Comparison of ENCODE assay signal across 8 cellular contexts in genomic region chr10:12264204-12264908, GRCh38.
DNase-seq lines count a peak whose midpoint lies in the region; ATAC-seq and TF ChIP-seq lines count a peak whose summit lies in the region.

No MANE protein-coding gene starts in this region.

- no peak overlapping the region for H3K4me3 ChIP-seq in lower leg skin (ENCODE audit: low read depth, poor library complexity, severe bottlenecking)

- peak in 1 of 3 donors; percentile 38 for TF ChIP-seq CTCF in lower leg skin (IDR thresholded peaks at IDR 0.05)

- H3K4me1 Mint-ChIP-seq in activated CD4-positive, alpha-beta T cell treated with anti-CD3 and anti-CD28 coated beads, Interleukin-2, amount 10 ng/mL, durations not matched to agents 7 days and 5 days: peaks cover 26% of the 10 kb centered on the region

- no peaks in the 10 kb centered on the region for H3K27me3 Mint-ChIP-seq in activated CD4-positive, alpha-beta T cell treated with anti-CD3 and anti-CD28 coated beads, Interleukin-2, amount 10 ng/mL, durations not matched to agents 7 days and 5 days

- no peak for TF ChIP-seq POLR2A in lower leg skin (IDR thresholded peaks at IDR 0.05)

- H3K9me3 Mint-ChIP-seq in activated CD4-positive, alpha-beta T cell treated with anti-CD3 and anti-CD28 coated beads, Interleukin-2, amount 10 ng/mL, durations not matched to agents 7 days and 5 days: no peaks in the 10 kb centered on the region

- DNase-seq in Ammon's horn (ENCODE audit: low spot score) (peak; percentile 83), NCI-H345 (lab: John Stamatoyannopoulos, UW) (peak; percentile 78), dedifferentiated amniotic fluid mesenchymal stem cell (ENCODE audit: extremely low spot score) (peak; percentile 61), lower leg skin (ENCODE audit: low spot score in 2 of 2) (peak; percentile 62 to 95)
- DNase-seq in activated CD4-positive, alpha-beta T cell treated with anti-CD3 and anti-CD28 coated beads, Interleukin-2, amount 10 ng/mL, durations not matched to agents 7 days and 5 days: peak; percentile 64
- peak; percentile 62 to 71 for DNase-seq in stimulated activated CD4-positive, alpha-beta T cell treated with anti-CD3 and anti-CD28 coated beads, Interleukin-4, amount 100 ng/mL, for 4 hours

- 22 to 24% methylated on average over 30 of the region's 30 CpGs for WGBS in lower leg skin, 2 donors

- H3K36me3 Mint-ChIP-seq in activated CD4-positive, alpha-beta T cell treated with anti-CD3 and anti-CD28 coated beads, Interleukin-2, amount 10 ng/mL, durations not matched to agents 7 days and 5 days (ENCODE audit: low read depth): no peaks in the 10 kb centered on the region

- POLR2A ChIA-PET in activated CD4-positive, alpha-beta T cell treated with anti-CD3 and anti-CD28 coated beads, Interleukin-2, amount 10 ng/mL, durations not matched to agents 7 days and 5 days (lab: Charles Lee): interaction anchor here (0.6 to 0.7 kb wide), 2 partner anchors 52 to 380 kb away, joined by 4 to 8 read pairs; no protein-coding TSS in a partner anchor

- ATAC-seq in GM19035 (IDR thresholded peaks at IDR 0.05; ENCODE audit: unreplicated experiment): peak; percentile 91
- peak; percentile 95 for ATAC-seq in HG03280 (IDR thresholded peaks at IDR 0.05; ENCODE audit: unreplicated experiment)

- H3K27ac Mint-ChIP-seq in activated CD4-positive, alpha-beta T cell treated with anti-CD3 and anti-CD28 coated beads, Interleukin-2, amount 10 ng/mL, durations not matched to agents 7 days and 5 days: peak overlapping the region; percentile 74

- CTCF ChIA-PET in activated CD4-positive, alpha-beta T cell treated with anti-CD3 and anti-CD28 coated beads, Interleukin-2, amount 10 ng/mL, durations not matched to agents 7 days and 5 days (lab: Charles Lee): interaction anchor here (0.5 to 2.1 kb wide), 13 partner anchors 10 to 990 kb away, joined by 3 to 9 read pairs (median 3); no protein-coding TSS in a partner anchor

- peak overlapping the region; percentile 47 for H3K4me3 Mint-ChIP-seq in activated CD4-positive, alpha-beta T cell treated with anti-CD3 and anti-CD28 coated beads, Interleukin-2, amount 10 ng/mL, durations not matched to agents 7 days and 5 days

- intact Hi-C loops in lower leg skin (cut with DNase I; ENCODE audit: low total_unique reads): loop anchor here (5.0 to 10.0 kb wide), 3 partner anchors 393 to 808 kb away; no protein-coding TSS in a partner anchor
